ENCODE assay signal across 6 cellular contexts in genomic region chr1:16884487-16884886, GRCh38. TPM values are rescaled to one million over a fixed set of nuclear protein-coding genes. Genes with fewer than 3 reads are reported as not detected.
"Had no signal": no experiment of that assay in that cellular context is flagged by ENCODE, and none has a peak within 500 bp of the region (broad histone marks: within the 10 kb centered on the region; RNA-seq: fewer than 3 reads in every experiment).

No MANE protein-coding gene starts in this region.

RNA-seq across cellular contexts. Expression of gene RNU1-2, which starts 11.3 kb away (rescaled TPM):
- total RNA-seq: fibroblast of villous mesenchyme had no signal
- polyA plus RNA-seq: esophagus, fibroblast of lung, foreskin keratinocyte, heart left ventricle, heart right ventricle had no signal
